ENCODE assay signal across 9 cellular contexts in genomic region chr3:30688776-30689175, GRCh38.
DNase-seq lines count a peak whose midpoint lies in the region; ATAC-seq, FAIRE-seq and TF ChIP-seq lines count a peak whose summit lies in the region.
"Had no signal": no experiment of that assay in that cellular context is flagged by ENCODE, and none has a peak within 500 bp of the region (broad histone marks: within the 10 kb centered on the region; RNA-seq: fewer than 3 reads in every experiment).

No MANE protein-coding gene starts in this region.

- no peak overlapping the region for H3K23ac ChIP-seq in H9 (ENCODE audit: insufficient read length, low read depth, low read length)

- no peak overlapping the region for H3K56ac ChIP-seq in H9 (ENCODE audit: insufficient read length, low read depth, low read length)

- H3K9me3 ChIP-seq in H9 (ENCODE audit: control insufficient read depth, low read depth, low read length) (no peaks in the 10 kb centered on the region), small intestine (ENCODE audit: control insufficient read depth, low read depth) (no peaks in the 10 kb centered on the region)

- peaks cover 0 to 6% of the 10 kb centered on the region in 2 donors for H3K36me3 ChIP-seq in small intestine (ENCODE audit: control insufficient read depth in 2 of 2, insufficient read depth in 2 of 2, low read length in 2 of 2)

- peaks cover 39 to 59% (median 40%) of the 10 kb centered on the region in 3 experiments for H3K36me3 Mint-ChIP-seq in H9 (ENCODE audit: insufficient read depth in 1 of 3, low read depth in 3 of 3)
- H3K36me3 Mint-ChIP-seq in activated naive CD4-positive, alpha-beta T cell treated with anti-CD3 and anti-CD28 coated beads, Interleukin-2, amount 50 U/mL, for 72 hours = peaks cover 54 to 84% of the 10 kb centered on the region in 2 donors

- H3K14ac ChIP-seq in H9 (ENCODE audit: insufficient read depth, low read length) = no peak overlapping the region

- DNase-seq in H9 (no peak), iris pigment epithelial cell (ENCODE audit: low read depth) (peak; percentile 17), small intestine (no peak), NCI-H82 treated with DMSO at 0.1 percent for 48 hours (lab: John Stamatoyannopoulos, UW; ENCODE audit: unreplicated experiment) (no peak), H54 (ENCODE audit: insufficient read length, low spot score) (no peak)
- no peak for DNase-seq in activated naive CD4-positive, alpha-beta T cell treated with anti-CD3 and anti-CD28 coated beads, Interleukin-2, amount 50 U/mL, for 72 hours (ENCODE audit: low spot score in 2 of 2)
- DNase-seq: cortex of kidney had no signal

- H3K27me3 Mint-ChIP-seq in H9 (ENCODE audit: low read depth) = no peaks in the 10 kb centered on the region

- H3K9ac ChIP-seq in H9 (ENCODE audit: extremely low read depth, insufficient read length, low read length) = no peak overlapping the region

- no peak overlapping the region for H3K4ac ChIP-seq in H9 (ENCODE audit: low read depth, low read length)

- no peak overlapping the region for H3T11ph ChIP-seq in H9 (ENCODE audit: low read length)

- no peak overlapping the region for H2BK5ac ChIP-seq in H9 (ENCODE audit: insufficient read length, low read length)

- peak in 1 of 2 donors; percentile 4 for ATAC-seq in activated naive CD4-positive, alpha-beta T cell treated with anti-CD3 and anti-CD28 coated beads, Interleukin-2, amount 50 U/mL, for 72 hours
- ATAC-seq in activated CD4-positive, CD25-positive, alpha-beta regulatory T cell treated with anti-CD3 and anti-CD28 coated beads, Interleukin-2, amount 50 U/mL, for 24 hours = no peak
- no peak for ATAC-seq in GM18519 (IDR thresholded peaks at IDR 0.05; ENCODE audit: low FRiP score, unreplicated experiment)

- H3K4me1 ChIP-seq in H9 (ENCODE audit: insufficient read depth, low read length) (no peaks in the 10 kb centered on the region), small intestine (ENCODE audit: control insufficient read depth in 2 of 2, insufficient read depth in 1 of 2, low read depth in 1 of 2, low read length in 1 of 2) (peaks cover 6 to 7% of the 10 kb centered on the region in 2 donors)

- H2AK5ac ChIP-seq in H9 (ENCODE audit: insufficient read length, low read length) = no peak overlapping the region

- no peaks in the 10 kb centered on the region for H3K27me3 ChIP-seq in H9 (ENCODE audit: insufficient read depth, low read length)
- no peaks in the 10 kb centered on the region for H3K27me3 ChIP-seq in small intestine (ENCODE audit: control insufficient read depth in 2 of 2, insufficient read depth in 2 of 2, low read length in 2 of 2)

- no peak overlapping the region for H4K5ac ChIP-seq in H9 (ENCODE audit: insufficient read length, low read depth, low read length)

- no peak for TF ChIP-seq POLR2A in H54 (IDR thresholded peaks at IDR 0.05; ENCODE audit: low read depth, low read length)

- no peak overlapping the region for H2BK15ac ChIP-seq in H9 (ENCODE audit: low read depth, low read length)

- peaks cover 11 to 15% of the 10 kb centered on the region in 2 experiments for H3K4me1 Mint-ChIP-seq in H9

- no peaks in the 10 kb centered on the region for H4K20me1 ChIP-seq in H9 (ENCODE audit: control insufficient read depth, insufficient read depth, insufficient read length)

- H3K4me2 ChIP-seq in H9 (ENCODE audit: insufficient read depth, insufficient read length, low read length) = no peak overlapping the region

- H4K8ac ChIP-seq in H9 (replicated peaks; ENCODE audit: insufficient read length, low read depth, low read length) = no peak overlapping the region

- H3K79me1 ChIP-seq in H9 (ENCODE audit: insufficient read depth, low read depth, low read length, poor library complexity, severe bottlenecking) = no peaks in the 10 kb centered on the region

- no peak overlapping the region for H4K91ac ChIP-seq in H9 (ENCODE audit: insufficient read length, low read depth, low read length)

- H3K18ac ChIP-seq in H9 (ENCODE audit: insufficient read length, low read depth, low read length) = no peak overlapping the region

- no peak overlapping the region for H3K4me3 Mint-ChIP-seq in H9

- H2BK20ac ChIP-seq in H9 (ENCODE audit: low read depth, low read length, poor library complexity, severe bottlenecking) = no peak overlapping the region

- no CpG with 5 or more reads among the region's 5 CpGs for WGBS in H9 (ENCODE audit: extremely low coverage, insufficient read length, low lambda C conversion rate)
- 16 to 42% (median 33%) methylated on average over 5 of the region's 5 CpGs for WGBS in small intestine, 3 donors

- H2BK12ac ChIP-seq in H9 (ENCODE audit: insufficient read length, low read depth, low read length) = no peak overlapping the region

- FAIRE-seq in small intestine (lab: Jason Lieb, UNC) (no peak), H54 (lab: Jason Lieb, UNC) (no peak)

- H3K9me3 Mint-ChIP-seq in H9 = no peaks in the 10 kb centered on the region
- no peaks in the 10 kb centered on the region for H3K9me3 Mint-ChIP-seq in activated naive CD4-positive, alpha-beta T cell treated with anti-CD3 and anti-CD28 coated beads, Interleukin-2, amount 50 U/mL, for 72 hours

- peak overlapping the region in 2 of 3 experiments; percentile 63 to 73; a peak in 2 of 7 replicates for H3K27ac Mint-ChIP-seq in H9
- peak overlapping the region; percentile 75 to 99 for H3K27ac Mint-ChIP-seq in activated naive CD4-positive, alpha-beta T cell treated with anti-CD3 and anti-CD28 coated beads, Interleukin-2, amount 50 U/mL, for 72 hours

- H3K23me2 ChIP-seq in H9 (ENCODE audit: insufficient read length, low read depth, low read length, poor library complexity, severe bottlenecking) = no peaks in the 10 kb centered on the region

- TF ChIP-seq CTCF in H9 (conservative IDR thresholded peaks at IDR 0.05) = no peak

- H3K79me2 ChIP-seq in H9 (ENCODE audit: insufficient read depth, low read length) = no peaks in the 10 kb centered on the region

- H3K27ac ChIP-seq in H9 (ENCODE audit: insufficient read length, low read depth, low read length) (no peak overlapping the region), small intestine (ENCODE audit: low read depth in 1 of 2, low read length in 1 of 2) (peak overlapping the region; percentile 76 to 84)

- H3K4me3 ChIP-seq in small intestine (ENCODE audit: low read depth in 1 of 2, low read length in 2 of 2) = no peak overlapping the region

- H2BK120ac ChIP-seq in H9 (ENCODE audit: low read depth, low read length, poor library complexity, severe bottlenecking) = no peak overlapping the region

- H2AFZ ChIP-seq in H9 (ENCODE audit: low read length) = no peak overlapping the region
